ENCODE assay signal across 10 cellular contexts in the genomic region with DNA sequence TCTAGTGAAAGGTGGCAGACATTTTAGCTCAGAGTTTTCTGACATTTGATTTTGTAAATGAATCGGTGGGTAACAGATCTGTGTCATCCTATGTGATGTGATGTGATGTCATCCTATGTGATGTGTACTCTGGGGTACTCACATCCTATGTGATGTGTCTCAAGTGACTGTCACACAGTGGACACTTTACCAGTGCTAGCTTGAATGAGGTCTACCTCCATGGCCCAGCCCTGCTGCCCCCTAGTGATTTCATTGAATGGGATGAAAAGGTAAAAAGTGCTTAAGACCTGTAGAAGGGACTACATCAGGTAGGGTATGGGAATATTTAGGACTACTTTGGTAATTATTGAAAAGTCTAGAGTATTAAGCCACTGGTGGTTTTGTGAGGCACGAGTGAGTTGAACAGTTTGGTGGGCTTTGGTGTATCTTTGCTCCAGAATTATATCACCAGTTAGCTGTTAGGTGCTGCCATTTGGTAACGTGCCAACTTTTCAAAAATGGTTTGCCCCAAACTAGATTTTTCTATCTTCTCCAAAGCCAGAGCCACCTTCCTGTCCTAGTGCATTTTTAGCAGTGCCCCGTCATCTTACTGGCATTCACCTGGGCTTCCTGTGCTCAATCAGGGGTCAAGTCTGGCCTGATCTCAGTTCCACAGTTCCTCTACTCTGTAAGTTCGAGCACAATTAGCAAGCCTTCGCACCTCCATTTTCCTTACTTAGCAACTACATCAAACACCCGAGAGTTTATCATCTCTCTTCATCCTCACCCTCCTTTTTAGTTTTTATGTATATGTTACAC. TPM values are rescaled to one million over a fixed set of nuclear protein-coding genes. Genes with fewer than 3 reads are reported as not detected.
A peak's percentile ranks its signal among the peaks of the same experiment; 100 is the strongest.
DNase-seq lines count a peak whose midpoint lies in the region; ATAC-seq and TF ChIP-seq lines count a peak whose summit lies in the region.
"Had no signal": no experiment of that assay in that cellular context is flagged by ENCODE, and none has a peak within 500 bp of the region (broad histone marks: within the 10 kb centered on the region; RNA-seq: fewer than 3 reads in every experiment).

No MANE protein-coding gene starts in this region.

- H3K4me1 Mint-ChIP-seq in T-helper 17 cell, result peaks cover 68% of the 10 kb centered on the region

- DNase-seq in left ventricle myocardium superior (no peak), cardiac septum (ENCODE audit: low spot score) (no peak), T-helper 17 cell (no peak), fibroblast of mammary gland (ENCODE audit: low read depth) (no peak), upper lobe of right lung (no peak), NCI-H1436 (lab: John Stamatoyannopoulos, UW) (no peak), NCI-H345 treated with DMSO at 0.1 percent for 48 hours (lab: John Stamatoyannopoulos, UW; ENCODE audit: unreplicated experiment) (no peak), SIG-M5 (lab: John Stamatoyannopoulos, UW) (no peak)
- DNase-seq: stimulated activated CD4-positive, alpha-beta T cell treated with anti-CD3 and anti-CD28 coated beads, Interleukin-2, amount 100 ng/mL, for 48 hours had no signal

- H3K9me3 ChIP-seq in T-helper 17 cell (ENCODE audit: control insufficient read depth, low read length, poor library complexity, severe bottlenecking) (no peaks in the 10 kb centered on the region), upper lobe of right lung (no peaks in the 10 kb centered on the region)
- H3K9me3 ChIP-seq: SJSA1 had no signal

- intact Hi-C loops in left ventricle myocardium superior (cut with micrococcal nuclease) (loop anchor here (5.0 kb wide), 1 partner anchor 538 kb away; no protein-coding TSS in a partner anchor), cardiac septum (cut with DNase I) (no loop called here), upper lobe of right lung (cut with DNase I) (loop anchor here (10.0 kb wide), 1 partner anchor 329 kb away; no protein-coding TSS in a partner anchor)

- peak overlapping the region; percentile 83 for H3K27ac Mint-ChIP-seq in T-helper 17 cell

- H3K27ac ChIP-seq in upper lobe of right lung, result no peak overlapping the region
- H3K27ac ChIP-seq: SJSA1 had no signal

- H3K4me1 ChIP-seq in upper lobe of right lung, result peaks cover 92% of the 10 kb centered on the region

- H3K36me3 Mint-ChIP-seq in T-helper 17 cell (ENCODE audit: low read depth), result peaks cover 3% of the 10 kb centered on the region

- no peaks in the 10 kb centered on the region for H3K27me3 ChIP-seq in upper lobe of right lung
- H3K27me3 ChIP-seq: SJSA1 had no signal

- no peaks in the 10 kb centered on the region for H3K27me3 Mint-ChIP-seq in T-helper 17 cell

- H3K36me3 ChIP-seq in upper lobe of right lung, result peaks cover 31% of the 10 kb centered on the region

- ATAC-seq in left ventricle myocardium superior, result peak; percentile 19
- peak; percentile 61 for ATAC-seq in T-helper 17 cell
- ATAC-seq in upper lobe of right lung, result peak; percentile 12

- H3K4me3 ChIP-seq in fibroblast of mammary gland (ENCODE audit: control insufficient read depth, low read depth, low read length) (no peak overlapping the region), upper lobe of right lung (no peak overlapping the region)
- H3K4me3 ChIP-seq: SJSA1 had no signal

- peak overlapping the region; percentile 71 for H3K4me3 Mint-ChIP-seq in T-helper 17 cell

- peak; percentile 29 for TF ChIP-seq CTCF in fibroblast of mammary gland (conservative IDR thresholded peaks at IDR 0.05; ENCODE audit: control insufficient read depth, insufficient read depth, low read depth, low read length)
- TF ChIP-seq CTCF in upper lobe of right lung (IDR thresholded peaks at IDR 0.05), result peak; percentile 6

RNA-seq across cellular contexts. Expression of a gene that starts 9.7 kb away (rescaled TPM):
- total RNA-seq in left ventricle myocardium superior (172 TPM), cardiac septum (168 TPM), T-helper 17 cell (100 to 1,000 TPM; 242 to 255 TPM), upper lobe of right lung (218 TPM)

RNA-seq across cellular contexts. Expression of a gene that starts 26.0 kb away (rescaled TPM):
- total RNA-seq in left ventricle myocardium superior (2.7 TPM), cardiac septum (2.3 TPM), T-helper 17 cell (1 to 10 TPM; 2.2 to 8.6 TPM), upper lobe of right lung (47.0 TPM)
